In the genomic region with DNA sequence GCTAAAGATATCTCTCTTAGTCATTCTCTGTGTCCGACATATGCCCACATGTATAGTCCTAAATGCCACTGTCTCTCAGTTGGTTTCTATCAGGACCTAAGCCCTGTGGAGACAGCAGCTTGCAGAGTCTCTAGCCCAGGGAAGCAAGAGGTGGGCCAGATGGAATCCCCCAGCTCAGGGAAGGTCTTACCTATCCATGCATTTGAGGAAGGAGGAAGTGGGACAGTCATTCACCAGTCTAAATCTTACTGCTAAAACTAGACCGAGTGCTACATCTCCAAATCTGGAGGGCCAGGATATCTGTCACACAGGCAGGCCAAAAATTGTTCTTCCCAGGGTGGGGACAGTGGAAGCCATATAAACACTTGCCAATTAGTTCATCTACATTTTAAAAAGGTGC, we compare ENCODE assay signal across 1 cellular context.
TF ChIP-seq lines count a peak whose summit lies in the region.

No MANE protein-coding gene starts in this region.

TF ChIP-seq in GM23338, 12 proteins besides CTCF, POLR2A, EP300 and RAD21 (continued from another document):
- TF ChIP-seq NANOG (IDR thresholded peaks at IDR 0.05; ENCODE audit: borderline replicate concordance) (no peak), EZH2 (IDR thresholded peaks at IDR 0.05; ENCODE audit: low read depth, unreplicated experiment) (no peak)
